ENCODE assay signal across 1 cellular context in genomic region chr1:171781167-171781875, GRCh38.
TF ChIP-seq lines count a peak whose summit lies in the region.

Gene METTL13 (plus strand): TSS chr1:171781660. CDS start chr1:171781968, 308 bp downstream.

TF ChIP-seq in GM12878, 131 proteins besides CTCF, POLR2A, EP300 and RAD21 (continued from another document and continues in another):
- TF ChIP-seq BCLAF1 (IDR thresholded peaks at IDR 0.05) (no peak), HDGF (IDR thresholded peaks at IDR 0.05) (peak; percentile 97), MTA2 (IDR thresholded peaks at IDR 0.05; ENCODE audit: low read depth) (no peak; the same call in 1 of the 2 replicates), TCF3 (IDR thresholded peaks at IDR 0.05; ENCODE audit: borderline replicate concordance, insufficient read depth, low read depth, low read length) (no peak), CHD1 (IDR thresholded peaks at IDR 0.05; ENCODE audit: low read depth, low read length) (no peak), MXI1 (IDR thresholded peaks at IDR 0.05; ENCODE audit: low read depth, low read length) (peak; percentile 70), ZNF384 (IDR thresholded peaks at IDR 0.05; ENCODE audit: borderline replicate concordance, low read depth, low read length) (peak; percentile 73), NR2F1 (conservative IDR thresholded peaks at IDR 0.05) (peak; percentile 65; the same call in 1 of the 2 replicates), MYC (IDR thresholded peaks at IDR 0.05; ENCODE audit: insufficient read depth, insufficient read length, insufficient replicate concordance, low read length, severe bottlenecking) (no peak), USF2 (IDR thresholded peaks at IDR 0.05; ENCODE audit: borderline replicate concordance, low read depth, low read length) (no peak; the same call in 1 of the 2 replicates), SMAD5 (IDR thresholded peaks at IDR 0.05; ENCODE audit: low read depth) (peak; percentile 86), IRF5 (IDR thresholded peaks at IDR 0.05; ENCODE audit: borderline replicate concordance) (no peak), CREB1 (IDR thresholded peaks at IDR 0.05; ENCODE audit: low read depth) (peak; percentile 98), BHLHE40 (IDR thresholded peaks at IDR 0.05; ENCODE audit: borderline replicate concordance in 1 of 2, low read depth in 2 of 2, low read length in 1 of 2) (peak; percentile 9 to 58; a peak in 2 of 4 replicates), RUNX3 (IDR thresholded peaks at IDR 0.05; ENCODE audit: low read length) (peak; percentile 50), IKZF2 (IDR thresholded peaks at IDR 0.05) (peak; percentile 60 to 66; a peak in 1 of 4 replicates), SUPT20H (IDR thresholded peaks at IDR 0.05; ENCODE audit: borderline replicate concordance, control insufficient read depth, low read depth, low read length) (no peak), ZBTB40 (IDR thresholded peaks at IDR 0.05; ENCODE audit: borderline replicate concordance) (peak; percentile 89; the same call in 1 of the 2 replicates), GATAD2B (conservative IDR thresholded peaks at IDR 0.05; ENCODE audit: low read depth) (no peak), ELK1 (IDR thresholded peaks at IDR 0.05; ENCODE audit: low read depth, low read length) (peak; percentile 37; the same call in 1 of the 2 replicates), MEF2B (IDR thresholded peaks at IDR 0.05; ENCODE audit: partially characterized antibody, poor library complexity, severe bottlenecking) (peak; percentile 24), NFXL1 (IDR thresholded peaks at IDR 0.05; ENCODE audit: borderline replicate concordance) (no peak), SUZ12 (IDR thresholded peaks at IDR 0.05; ENCODE audit: unreplicated experiment) (no peak), KDM1A (IDR thresholded peaks at IDR 0.05; ENCODE audit: borderline replicate concordance) (no peak), ZNF687 (IDR thresholded peaks at IDR 0.05) (peak; percentile 54; the same call in 1 of the 2 replicates), TCF12 (IDR thresholded peaks at IDR 0.05; ENCODE audit: low read depth, low read length) (no peak), BACH1 (IDR thresholded peaks at IDR 0.05; ENCODE audit: borderline replicate concordance) (no peak; the same call in 1 of the 2 replicates), CBX5 (IDR thresholded peaks at IDR 0.05; ENCODE audit: low read depth) (no peak), SMAD1 (IDR thresholded peaks at IDR 0.05; ENCODE audit: low read depth, partially characterized antibody) (peak; percentile 81), E2F8 (IDR thresholded peaks at IDR 0.05; ENCODE audit: low read depth, partially characterized antibody) (peak; percentile 53), SMARCA5 (IDR thresholded peaks at IDR 0.05) (no peak), TCF7 (IDR thresholded peaks at IDR 0.05; ENCODE audit: borderline replicate concordance) (no peak), CHD4 (IDR thresholded peaks at IDR 0.05) (no peak), TBL1XR1 (IDR thresholded peaks at IDR 0.05; ENCODE audit: low read depth, low read length) (no peak; the same call in 1 of the 2 replicates), HCFC1 (IDR thresholded peaks at IDR 0.05; ENCODE audit: low read length) (peak; percentile 65), NR2C1 (IDR thresholded peaks at IDR 0.05) (peak; percentile 93), RCOR1 (conservative IDR thresholded peaks at IDR 0.05; ENCODE audit: low read depth, low read length) (no peak), NBN (IDR thresholded peaks at IDR 0.05) (peak; percentile 76; the same call in 1 of the 2 replicates), BCL3 (IDR thresholded peaks at IDR 0.05; ENCODE audit: borderline replicate concordance, insufficient read depth, low read depth, low read length, poor library complexity, severe bottlenecking) (no peak), SP1 (IDR thresholded peaks at IDR 0.05; ENCODE audit: low read depth, low read length) (peak; percentile 97), CBX3 (IDR thresholded peaks at IDR 0.05; ENCODE audit: borderline replicate concordance, low read depth) (no peak), JUNB (IDR thresholded peaks at IDR 0.05) (no peak), BMI1 (IDR thresholded peaks at IDR 0.05; ENCODE audit: borderline replicate concordance) (no peak), WRNIP1 (IDR thresholded peaks at IDR 0.05; ENCODE audit: borderline replicate concordance, low read depth, low read length) (no peak), POLR2AphosphoS5 (IDR thresholded peaks at IDR 0.05; ENCODE audit: low read length) (peak; percentile 83), DPF2 (IDR thresholded peaks at IDR 0.05) (no peak)
